ENCODE assay signal across 10 cellular contexts in genomic region chr16:87560428-87561199, GRCh38. TPM values are rescaled to one million over a fixed set of nuclear protein-coding genes. Genes with fewer than 3 reads are reported as not detected.
DNase-seq lines count a peak whose midpoint lies in the region; ATAC-seq, FAIRE-seq and TF ChIP-seq lines count a peak whose summit lies in the region.
"Had no signal": no experiment of that assay in that cellular context is flagged by ENCODE, and none has a peak within 500 bp of the region (broad histone marks: within the 10 kb centered on the region; RNA-seq: fewer than 3 reads in every experiment).

No MANE protein-coding gene starts in this region.

- peaks cover 12% of the 10 kb centered on the region for H3K9me3 Mint-ChIP-seq in activated CD4-positive, alpha-beta T cell treated with anti-CD3 and anti-CD28 coated beads, Interleukin-2, amount 10 ng/mL, durations not matched to agents 7 days and 5 days

- POLR2A ChIA-PET in activated CD4-positive, alpha-beta T cell treated with anti-CD3 and anti-CD28 coated beads, Interleukin-2, amount 10 ng/mL, durations not matched to agents 7 days and 5 days (lab: Charles Lee), result no interaction called here

- peak overlapping the region; percentile 59 for H3K4me2 ChIP-seq in BLaER1

- peaks cover 44% of the 10 kb centered on the region for H3K4me1 ChIP-seq in BLaER1

- no peak overlapping the region for H3K4me3 ChIP-seq in BLaER1

- no peak overlapping the region for H3K9ac ChIP-seq in BLaER1

- TF ChIP-seq POLR2A in H54 (IDR thresholded peaks at IDR 0.05; ENCODE audit: low read depth, low read length), result no peak
- TF ChIP-seq POLR2A in GM12892 (IDR thresholded peaks at IDR 0.05; ENCODE audit: low read depth, low read length), result no peak

- H3K36me3 Mint-ChIP-seq in activated CD4-positive, alpha-beta T cell treated with anti-CD3 and anti-CD28 coated beads, Interleukin-2, amount 10 ng/mL, durations not matched to agents 7 days and 5 days (ENCODE audit: low read depth), result peaks cover 3% of the 10 kb centered on the region

- FAIRE-seq in H54 (lab: Jason Lieb, UNC), result no peak
- no peak for FAIRE-seq in GM12892 (lab: Jason Lieb, UNC)

- H3K27me3 Mint-ChIP-seq in activated CD4-positive, alpha-beta T cell treated with anti-CD3 and anti-CD28 coated beads, Interleukin-2, amount 10 ng/mL, durations not matched to agents 7 days and 5 days, result peaks cover 1% of the 10 kb centered on the region

- CTCF ChIA-PET in activated CD4-positive, alpha-beta T cell treated with anti-CD3 and anti-CD28 coated beads, Interleukin-2, amount 10 ng/mL, durations not matched to agents 7 days and 5 days (lab: Charles Lee), result interaction anchor here (0.6 kb wide), 1 partner anchor 18 kb away, joined by 3 read pairs; no protein-coding TSS in a partner anchor

- H3K27me3 ChIP-seq in BLaER1, result no peaks in the 10 kb centered on the region

- H3K4me1 Mint-ChIP-seq in activated CD4-positive, alpha-beta T cell treated with anti-CD3 and anti-CD28 coated beads, Interleukin-2, amount 10 ng/mL, durations not matched to agents 7 days and 5 days, result peaks cover 2% of the 10 kb centered on the region

- H3K9me3 ChIP-seq in BLaER1, result no peaks in the 10 kb centered on the region

- H3K27ac Mint-ChIP-seq in activated CD4-positive, alpha-beta T cell treated with anti-CD3 and anti-CD28 coated beads, Interleukin-2, amount 10 ng/mL, durations not matched to agents 7 days and 5 days, result no peak overlapping the region

- no peak overlapping the region for H3K4me3 Mint-ChIP-seq in activated CD4-positive, alpha-beta T cell treated with anti-CD3 and anti-CD28 coated beads, Interleukin-2, amount 10 ng/mL, durations not matched to agents 7 days and 5 days

- ATAC-seq in left lobe of liver, result peak; percentile 38
- ATAC-seq in GM18909 (IDR thresholded peaks at IDR 0.05; ENCODE audit: poor library complexity, unreplicated experiment), result no peak

- DNase-seq in H54 (ENCODE audit: insufficient read length, low spot score) (peak; percentile 83), left lobe of liver (ENCODE audit: low spot score) (peak; percentile 51), Ammon's horn (ENCODE audit: low spot score) (no peak), GM12892 (ENCODE audit: insufficient read length) (no peak), cortex of kidney (lab: John Stamatoyannopoulos, UW) (no peak)
- DNase-seq in activated CD4-positive, alpha-beta T cell treated with anti-CD3 and anti-CD28 coated beads, Interleukin-2, amount 10 ng/mL, durations not matched to agents 7 days and 5 days, result peak; percentile 10
- DNase-seq: NCI-H2029 treated with DMSO at 0.1 percent for 48 hours had no signal

- peaks cover 14% of the 10 kb centered on the region for H4K20me1 ChIP-seq in BLaER1

- no peaks in the 10 kb centered on the region for H3K36me3 ChIP-seq in BLaER1

- H3K27ac ChIP-seq in BLaER1, result no peak overlapping the region

RNA-seq across cellular contexts. Expression of gene JPH3, which starts 41.7 kb away (rescaled TPM):
- total RNA-seq in activated CD4-positive, alpha-beta T cell treated with anti-CD3 and anti-CD28 coated beads, Interleukin-2, amount 10 ng/mL, durations not matched to agents 7 days and 5 days, result not detected
- total RNA-seq in left lobe of liver, result not detected
- polyA plus RNA-seq in GM12892 (2012; ENCODE audit: missing spikeins), result 0.06 TPM
- total RNA-seq: lower leg skin had no signal

Comparison
In these comparisons a context has a peak if more than half of its experiments do, and no peak if none do; other contexts are left out.
1. DNase-seq: peak in H54 (single experiment), activated CD4-positive, alpha-beta T cell treated with anti-CD3 and anti-CD28 coated beads, Interleukin-2, amount 10 ng/mL, durations not matched to agents 7 days and 5 days (single experiment) and left lobe of liver (single experiment); none in Ammon's horn (single experiment), GM12892 (single experiment) and cortex of kidney (single experiment).